8 cellular contexts compared by ENCODE assay signal in genomic region chr20:17682103-17682888, GRCh38.
DNase-seq lines count a peak whose midpoint lies in the region; ATAC-seq and TF ChIP-seq lines count a peak whose summit lies in the region.

Gene RRBP1 (minus strand): TSS chr20:17682242. CDS start chr20:17660507, 21,735 bp downstream.

- H3K27ac ChIP-seq in 22Rv1 = peak within 1 kb of the TSS; percentile 82

- H3K4me3 ChIP-seq in astrocyte of the spinal cord (ENCODE audit: low read depth, low read length) (peak within 1 kb of the TSS; percentile 86), retinal pigment epithelial cell (ENCODE audit: low read length) (peak within 1 kb of the TSS; percentile 70)

- peak; percentile 90 for ATAC-seq in GM18511 (IDR thresholded peaks at IDR 0.05; ENCODE audit: unreplicated experiment)
- ATAC-seq in HG03039 (IDR thresholded peaks at IDR 0.05; ENCODE audit: unreplicated experiment) = peak; percentile 86

- TF ChIP-seq CTCF in 22Rv1 (IDR thresholded peaks at IDR 0.05) = peak; percentile 83
- peak; percentile 76 for TF ChIP-seq CTCF in astrocyte of the spinal cord (IDR thresholded peaks at IDR 0.05; ENCODE audit: low read depth, low read length)
- TF ChIP-seq CTCF in retinal pigment epithelial cell (conservative IDR thresholded peaks at IDR 0.05; ENCODE audit: low read depth, low read length) = peak; percentile 73

- in situ Hi-C loops in astrocyte of the spinal cord (cut with HindIII; ENCODE audit: low sequenced_read_pairs) = no loop called here

- DNase-seq in NCI-H2081 (lab: John Stamatoyannopoulos, UW) (peak; percentile 97), T1000 (lab: John Stamatoyannopoulos, UW) (peak; percentile 94), astrocyte of the spinal cord (ENCODE audit: low read depth, low spot score) (peak; percentile 99), hippocampal formation (lab: John Stamatoyannopoulos, UW) (peak; percentile 98 to 99), retinal pigment epithelial cell (ENCODE audit: low read depth) (peak; percentile 88)

Comparison
In these comparisons a context has a peak if more than half of its experiments do, and no peak if none do; other contexts are left out.
1. Peak in every context shown above with its lines: DNase-seq, ATAC-seq, H3K4me3 ChIP-seq and H3K27ac ChIP-seq.